34 cellular contexts compared by ENCODE assay signal in genomic region chr21:38134084-38134873, GRCh38.
"Had no signal": no experiment of that assay in that cellular context is flagged by ENCODE, and none has a peak within 500 bp of the region (broad histone marks: within the 10 kb centered on the region; RNA-seq: fewer than 3 reads in every experiment).

No MANE protein-coding gene starts in this region.

- H3K4me3 ChIP-seq: adrenal gland, ascending aorta, heart left ventricle, ovary, skin epidermis, stomach, thyroid gland, upper lobe of left lung, vagina had no signal

- H3K36me3 Mint-ChIP-seq: activated naive CD8-positive, alpha-beta T cell treated with anti-CD3 and anti-CD28 coated beads for 36 hours; brain; immature natural killer cell; naive thymus-derived CD4-positive, alpha-beta T cell; stimulated activated naive B cell treated with anti-CD40 and anti-IgM and Interleukin-4, amounts not matched to agents 10 μg/mL and 1 μg/mL and 100 μg/mL, for 72 hours had no signal

- H3K4me1 Mint-ChIP-seq: activated B cell treated with CpG ODN at 0.5 μM for 24 hours; activated CD4-positive, alpha-beta T cell treated with anti-CD3 and anti-CD28 coated beads, Interleukin-2, amount 10 ng/mL, durations not matched to agents 7 days and 5 days; activated naive CD8-positive, alpha-beta T cell treated with anti-CD3 and anti-CD28 coated beads for 36 hours; immature natural killer cell; naive thymus-derived CD4-positive, alpha-beta T cell; stimulated activated naive B cell treated with anti-CD40 and anti-IgM and Interleukin-4, amounts not matched to agents 10 μg/mL and 1 μg/mL and 100 μg/mL, for 72 hours had no signal

- H3K27ac ChIP-seq: adrenal gland, ascending aorta, heart left ventricle, ovary, skin epidermis, stomach, thyroid gland, upper lobe of left lung, vagina had no signal

- DNase-seq: activated B cell treated with CpG ODN at 0.5 μM for 24 hours; activated CD4-positive, alpha-beta T cell treated with anti-CD3 and anti-CD28 coated beads, Interleukin-2, amount 10 ng/mL, durations not matched to agents 7 days and 5 days; activated naive CD4-positive, alpha-beta T cell; activated naive CD8-positive, alpha-beta T cell treated with anti-CD3 and anti-CD28 coated beads for 36 hours; adrenal gland; cortex of kidney; effector memory CD8-positive, alpha-beta T cell; foreskin fibroblast; heart left ventricle; hypothalamus; immature natural killer cell; kidney; left colon; midbrain; naive thymus-derived CD4-positive, alpha-beta T cell; ovary; retina; stimulated activated CD4-positive, alpha-beta T cell treated with anti-CD3 and anti-CD28 coated beads, Interleukin-12 subunit alpha, Interleukin-12 subunit beta, amount 100 ng/mL, for 4 hours; stimulated activated CD4-positive, alpha-beta T cell treated with anti-CD3 and anti-CD28 coated beads, Interleukin-4, amount 100 ng/mL, for 4 hours; stimulated activated CD8-positive, alpha-beta memory T cell treated with anti-CD3 and anti-CD28 coated beads, Interleukin-4, amount 100 ng/mL, for 48 hours; stimulated activated naive B cell treated with anti-CD40 and anti-IgM and Interleukin-4, amounts not matched to agents 10 μg/mL and 1 μg/mL and 100 μg/mL, for 72 hours; stomach; T-helper 1 cell; thyroid gland; upper lobe of left lung had no signal

- H3K4me3 Mint-ChIP-seq: activated B cell treated with CpG ODN at 0.5 μM for 24 hours; activated CD4-positive, alpha-beta T cell treated with anti-CD3 and anti-CD28 coated beads, Interleukin-2, amount 10 ng/mL, durations not matched to agents 7 days and 5 days; activated naive CD8-positive, alpha-beta T cell treated with anti-CD3 and anti-CD28 coated beads for 36 hours; brain; effector memory CD8-positive, alpha-beta T cell; immature natural killer cell; naive thymus-derived CD4-positive, alpha-beta T cell; stimulated activated naive B cell treated with anti-CD40 and anti-IgM and Interleukin-4, amounts not matched to agents 10 μg/mL and 1 μg/mL and 100 μg/mL, for 72 hours; T-helper 2 cell treated with Interferon-gamma antibody and Interleukin-4, amounts not matched to agents 5 μg/mL and 100 μg/mL, for 36 hours had no signal

- H3K9me3 Mint-ChIP-seq: activated B cell treated with CpG ODN at 0.5 μM for 24 hours; activated CD4-positive, alpha-beta T cell treated with anti-CD3 and anti-CD28 coated beads, Interleukin-2, amount 10 ng/mL, durations not matched to agents 7 days and 5 days; activated naive CD8-positive, alpha-beta T cell treated with anti-CD3 and anti-CD28 coated beads for 36 hours; activated T-helper 2 cell treated with anti-CD3 and anti-CD28 coated beads, Interferon-gamma antibody, Interleukin-2, Interleukin-4, amounts not matched to agents 10 μg/mL and 5 μg/mL and 100 μg/mL, durations not matched to agents 14 hours and 24 hours and 36 hours; brain; effector memory CD8-positive, alpha-beta T cell; immature natural killer cell; stimulated activated naive B cell treated with anti-CD40 and anti-IgM and Interleukin-4, amounts not matched to agents 10 μg/mL and 1 μg/mL and 100 μg/mL, for 72 hours; T-helper 2 cell treated with Interferon-gamma antibody and Interleukin-4, amounts not matched to agents 5 μg/mL and 100 μg/mL, for 36 hours had no signal

- H3K4me1 ChIP-seq: adrenal gland, heart left ventricle, stomach, vagina had no signal

- H3K36me3 ChIP-seq: adrenal gland, ascending aorta, heart left ventricle, ovary, stomach, thyroid gland, upper lobe of left lung, vagina had no signal

- H3K27me3 ChIP-seq: adrenal gland, ascending aorta, ovary, thyroid gland, upper lobe of left lung, vagina had no signal

- H3K9me3 ChIP-seq: adrenal gland, ascending aorta, heart left ventricle, ovary, stomach, thyroid gland, upper lobe of left lung, vagina had no signal

- H3K27ac Mint-ChIP-seq: activated B cell treated with CpG ODN at 0.5 μM for 24 hours; activated CD4-positive, alpha-beta T cell treated with anti-CD3 and anti-CD28 coated beads, Interleukin-2, amount 10 ng/mL, durations not matched to agents 7 days and 5 days; activated naive CD8-positive, alpha-beta T cell treated with anti-CD3 and anti-CD28 coated beads for 36 hours; activated T-helper 2 cell treated with anti-CD3 and anti-CD28 coated beads, Interferon-gamma antibody, Interleukin-2, Interleukin-4, amounts not matched to agents 10 μg/mL and 5 μg/mL and 100 μg/mL, durations not matched to agents 14 hours and 24 hours and 36 hours; brain; effector memory CD8-positive, alpha-beta T cell; immature natural killer cell; naive thymus-derived CD4-positive, alpha-beta T cell; progenitor cell of endocrine pancreas; stimulated activated naive B cell treated with anti-CD40 and anti-IgM and Interleukin-4, amounts not matched to agents 10 μg/mL and 1 μg/mL and 100 μg/mL, for 72 hours; T-helper 2 cell treated with Interferon-gamma antibody and Interleukin-4, amounts not matched to agents 5 μg/mL and 100 μg/mL, for 36 hours had no signal

- ATAC-seq: effector memory CD8-positive, alpha-beta T cell; esophagus mucosa; heart left ventricle; left colon; naive thymus-derived CD4-positive, alpha-beta T cell; sciatic nerve; stimulated activated naive B cell treated with anti-CD40 and anti-IgM and Interleukin-4, amounts not matched to agents 10 μg/mL and 1 μg/mL and 100 μg/mL, for 72 hours had no signal
